Comparison of ENCODE assay signal across 16 cellular contexts in the genomic region with DNA sequence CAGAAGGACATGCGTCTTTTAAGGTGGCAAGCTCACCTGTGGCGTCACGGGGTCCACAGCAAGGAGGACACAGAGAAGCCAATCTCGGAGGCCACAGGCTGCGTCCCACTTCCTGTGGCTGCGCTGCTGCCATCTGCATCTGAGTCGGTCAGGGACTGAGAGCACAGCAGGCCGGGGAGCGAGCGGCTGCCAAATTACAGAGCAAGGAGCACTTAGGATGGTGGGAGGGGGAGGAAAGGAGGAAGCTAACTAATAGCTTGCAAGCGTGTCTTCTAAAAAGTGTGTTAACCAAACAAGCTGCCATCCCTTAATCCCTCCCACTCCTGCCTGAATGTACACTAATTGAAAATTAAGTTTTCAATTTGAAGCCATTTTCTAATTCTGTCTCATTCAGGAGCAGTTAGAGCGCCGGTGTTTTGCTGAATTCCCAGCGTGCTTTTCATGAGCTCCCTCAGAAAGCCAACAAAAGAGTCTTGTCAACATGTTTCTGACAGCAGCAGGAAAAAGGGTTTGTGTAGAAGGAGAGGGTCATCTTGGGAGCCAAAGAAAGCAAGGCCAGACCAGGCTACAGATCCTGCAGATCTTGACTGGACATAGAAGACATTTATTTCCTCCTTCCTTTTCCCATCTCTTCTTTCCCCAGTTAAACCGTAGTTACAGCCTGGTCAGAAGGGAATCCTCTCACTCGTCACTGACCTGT. TPM values are rescaled to one million over a fixed set of nuclear protein-coding genes. Genes with fewer than 3 reads are reported as not detected.
DNase-seq lines count a peak whose midpoint lies in the region; ATAC-seq and TF ChIP-seq lines count a peak whose summit lies in the region.
"Had no signal": no experiment of that assay in that cellular context is flagged by ENCODE, and none has a peak within 500 bp of the region (broad histone marks: within the 10 kb centered on the region; RNA-seq: fewer than 3 reads in every experiment).

No MANE protein-coding gene starts in this region.

- no peak overlapping the region for H3K27ac Mint-ChIP-seq in activated T-cell treated with anti-CD3 and anti-CD28 coated beads, Interleukin-2, amount 50 U/mL, for 72 hours
- H3K27ac Mint-ChIP-seq: dendritic cell treated with granulocyte-macrophage colony-stimulating factor and Interleukin-4, amounts not matched to agents 40 ng/mL and 50 ng/mL, for 4 days; immature natural killer cell; mesothelial cell of epicardium; progenitor cell of endocrine pancreas had no signal

- no peak overlapping the region for H2BK15ac ChIP-seq in mesendoderm (replicated peaks; ENCODE audit: low read depth)

- H3K4ac ChIP-seq in mesendoderm (ENCODE audit: low read depth, low read length), result no peak overlapping the region

- no peak overlapping the region for H2BK120ac ChIP-seq in mesendoderm (ENCODE audit: low read depth, low read length)

- no peaks in the 10 kb centered on the region for H3K79me2 ChIP-seq in mesendoderm (ENCODE audit: control insufficient read depth, insufficient read depth, low read length)

- no peaks in the 10 kb centered on the region for H3K27me3 ChIP-seq in BE2C
- no peaks in the 10 kb centered on the region for H3K27me3 ChIP-seq in mesendoderm (ENCODE audit: insufficient read depth, low read length, poor library complexity)
- H3K27me3 ChIP-seq: transverse colon had no signal

- peaks cover 0 to 3% of the 10 kb centered on the region in 2 donors for H3K9me3 Mint-ChIP-seq in activated T-cell treated with anti-CD3 and anti-CD28 coated beads, Interleukin-2, amount 50 U/mL, for 72 hours
- H3K9me3 Mint-ChIP-seq: dendritic cell treated with granulocyte-macrophage colony-stimulating factor and Interleukin-4, amounts not matched to agents 40 ng/mL and 50 ng/mL, for 4 days had no signal

- H3K4me3 Mint-ChIP-seq in activated T-cell treated with anti-CD3 and anti-CD28 coated beads, Interleukin-2, amount 50 U/mL, for 72 hours, result no peak overlapping the region
- H3K4me3 Mint-ChIP-seq: activated T-cell treated with anti-CD3 and anti-CD28 coated beads, Interleukin-2, amount 50 U/mL, for 4 hours; dendritic cell treated with granulocyte-macrophage colony-stimulating factor and Interleukin-4, amounts not matched to agents 40 ng/mL and 50 ng/mL, for 4 days; immature natural killer cell; mesothelial cell of epicardium had no signal

- no peak overlapping the region for H3K4me2 ChIP-seq in mesendoderm (ENCODE audit: low read length)

- H2AK5ac ChIP-seq in mesendoderm (ENCODE audit: low read length), result no peak overlapping the region

- H2BK5ac ChIP-seq in mesendoderm (ENCODE audit: low read length), result no peak overlapping the region

- peak; percentile 41 for DNase-seq in BE2C
- DNase-seq in NCI-H1092 (lab: John Stamatoyannopoulos, UW), result peak; percentile 17
- DNase-seq in coronary artery (ENCODE audit: low spot score), result no peak
- DNase-seq in mesendoderm, result peak; percentile 18
- no peak for DNase-seq in activated CD4-positive, CD25-positive, alpha-beta regulatory T cell (lab: John Stamatoyannopoulos, UW)
- no peak for DNase-seq in dedifferentiated amniotic fluid mesenchymal stem cell (ENCODE audit: extremely low spot score)
- DNase-seq in activated T-cell treated with anti-CD3 and anti-CD28 coated beads, Interleukin-2, amount 50 U/mL, for 72 hours, result no peak
- DNase-seq: activated CD4-positive, alpha-beta T cell treated with anti-CD3 and anti-CD28 coated beads for 4 hours; activated T-cell treated with anti-CD3 and anti-CD28 coated beads, Interleukin-2, amount 50 U/mL, for 4 hours; immature natural killer cell; transverse colon had no signal

- no peak overlapping the region for H3K18ac ChIP-seq in mesendoderm (ENCODE audit: low read length)

- H3K4me1 Mint-ChIP-seq in activated T-cell treated with anti-CD3 and anti-CD28 coated beads, Interleukin-2, amount 50 U/mL, for 72 hours (ENCODE audit: low read depth), result no peaks in the 10 kb centered on the region
- H3K4me1 Mint-ChIP-seq: immature natural killer cell had no signal

- WGBS in mesendoderm (ENCODE audit: extremely low coverage, insufficient coverage, low lambda C conversion rate), result no CpG with 5 or more reads among the region's 16 CpGs

- no peak for ATAC-seq in HG02798 (IDR thresholded peaks at IDR 0.05; ENCODE audit: poor library complexity, unreplicated experiment)
- ATAC-seq in activated T-cell treated with anti-CD3 and anti-CD28 coated beads, Interleukin-2, amount 50 U/mL, for 72 hours (replicated peaks in 1 of 2), result no peak
- ATAC-seq: activated T-cell treated with anti-CD3 and anti-CD28 coated beads, Interleukin-2, amount 50 U/mL, for 4 hours had no signal

- no peaks in the 10 kb centered on the region for H3K9me3 ChIP-seq in BE2C
- H3K9me3 ChIP-seq: transverse colon had no signal

- no peak overlapping the region for H3K9ac ChIP-seq in mesendoderm (ENCODE audit: low read length)

- TF ChIP-seq CTCF in BE2C (IDR thresholded peaks at IDR 0.05; ENCODE audit: low read depth, low read length) (no peak), coronary artery (IDR thresholded peaks at IDR 0.05) (no peak)

- H3K27ac ChIP-seq in coronary artery (no peak overlapping the region), mesendoderm (ENCODE audit: low read depth, low read length) (no peak overlapping the region)
- H3K27ac ChIP-seq: HL-60, transverse colon had no signal

- H3K4me1 ChIP-seq in BE2C (peaks cover 7% of the 10 kb centered on the region; the same call in 1 of the 2 replicates), mesendoderm (ENCODE audit: control insufficient read depth, low read depth, low read length) (no peaks in the 10 kb centered on the region)
- H3K4me1 ChIP-seq: transverse colon had no signal

- H3K79me1 ChIP-seq in mesendoderm (ENCODE audit: low read length), result no peaks in the 10 kb centered on the region

- H3K36me3 ChIP-seq in BE2C, result no peaks in the 10 kb centered on the region
- H3K36me3 ChIP-seq in mesendoderm (ENCODE audit: control insufficient read depth, insufficient read depth, low read length), result no peaks in the 10 kb centered on the region
- H3K36me3 ChIP-seq: transverse colon had no signal

- H4K5ac ChIP-seq in mesendoderm (ENCODE audit: low read length), result no peak overlapping the region

- peak overlapping the region; percentile 52 for H3K56ac ChIP-seq in mesendoderm (ENCODE audit: low read length)

- no peak overlapping the region for H4K8ac ChIP-seq in mesendoderm (ENCODE audit: low read depth, low read length)

- no peak overlapping the region for H3K23ac ChIP-seq in mesendoderm (ENCODE audit: low read length)

- H3K27me3 Mint-ChIP-seq in activated T-cell treated with anti-CD3 and anti-CD28 coated beads, Interleukin-2, amount 50 U/mL, for 72 hours (ENCODE audit: low read depth), result no peaks in the 10 kb centered on the region

- H3K4me3 ChIP-seq in BE2C (ENCODE audit: low read depth, low read length) (peak overlapping the region; percentile 31; the same call in 1 of the 2 replicates), coronary artery (peak overlapping the region; percentile 9), mesendoderm (ENCODE audit: low read length) (no peak overlapping the region)
- H3K4me3 ChIP-seq: transverse colon had no signal

- H3K36me3 Mint-ChIP-seq in activated T-cell treated with anti-CD3 and anti-CD28 coated beads, Interleukin-2, amount 50 U/mL, for 72 hours (ENCODE audit: insufficient read depth in 2 of 2), result no peaks in the 10 kb centered on the region
- H3K36me3 Mint-ChIP-seq: immature natural killer cell, mesothelial cell of epicardium had no signal

RNA-seq across cellular contexts. Expression of a gene that starts 42.4 kb away (rescaled TPM):
- polyA plus RNA-seq in BE2C (2012; ENCODE audit: insufficient read depth, insufficient read length, low read depth), result 31.7 TPM
- 103 TPM for polyA plus RNA-seq in mesendoderm (2013, experiment 1 of 2)
- 100 TPM for polyA plus RNA-seq in mesendoderm (2013, experiment 2 of 2)
- total RNA-seq in activated T-cell treated with anti-CD3 and anti-CD28 coated beads, Interleukin-2, amount 50 U/mL, for 72 hours, result 100 to 1,000 TPM in 1 of 2 donors, 10 to 100 TPM in 1; 90.7 to 111 TPM

Comparison
In these comparisons a context has a peak if more than half of its experiments do, and no peak if none do; other contexts are left out.
1. DNase-seq: peak in BE2C (single experiment), NCI-H1092 (single experiment) and mesendoderm (single experiment); none in coronary artery (single experiment), activated CD4-positive, CD25-positive, alpha-beta regulatory T cell (0 of 4), dedifferentiated amniotic fluid mesenchymal stem cell (single experiment) and activated T-cell treated with anti-CD3 and anti-CD28 coated beads, Interleukin-2, amount 50 U/mL, for 72 hours (0 of 2).